In genomic region chr15:76190767-76191538, GRCh38 we compare ENCODE assay signal across 8 cellular contexts.
DNase-seq lines count a peak whose midpoint lies in the region; ATAC-seq and TF ChIP-seq lines count a peak whose summit lies in the region.

No MANE protein-coding gene starts in this region.

- peak; percentile 75 for TF ChIP-seq CTCF in AG10803 (conservative IDR thresholded peaks at IDR 0.05; ENCODE audit: low read length)
- TF ChIP-seq CTCF in lower lobe of right lung (IDR thresholded peaks at IDR 0.05): peak; percentile 80

- DNase-seq in AG10803 (ENCODE audit: low read depth) (peak; percentile 77), NCI-H524 treated with DMSO at 0.1 percent for 48 hours (lab: John Stamatoyannopoulos, UW) (peak; percentile 30), dedifferentiated amniotic fluid mesenchymal stem cell (ENCODE audit: extremely low spot score) (peak; percentile 49), lower lobe of right lung (peak; percentile 84)
- DNase-seq in activated CD4-positive, alpha-beta T cell treated with anti-CD3 and anti-CD28 coated beads, Interleukin-2, amount 50 U/mL, for 24 hours (ENCODE audit: low read depth in 1 of 2, low spot score in 1 of 2): peak; percentile 33 to 59
- peak; percentile 40 to 50 (median 49) for DNase-seq in stimulated activated CD4-positive, alpha-beta T cell treated with anti-CD3 and anti-CD28 coated beads, TNF-alpha, amount 100 ng/mL, for 4 hours (ENCODE audit: low read depth in 3 of 3)

- H3K4me3 ChIP-seq in AG10803 (ENCODE audit: low read length) (peak overlapping the region; percentile 38), lower lobe of right lung (peak overlapping the region; percentile 18)

- peak; percentile 87 for ATAC-seq in GM18909 (IDR thresholded peaks at IDR 0.05; ENCODE audit: poor library complexity, unreplicated experiment)
- peak; percentile 87 for ATAC-seq in HG03175 (IDR thresholded peaks at IDR 0.05; ENCODE audit: unreplicated experiment)
- ATAC-seq in lower lobe of right lung: peak; percentile 90

- intact Hi-C loops in lower lobe of right lung (cut with DNase I): no loop called here

- H3K4me1 ChIP-seq in lower lobe of right lung: peaks cover 16% of the 10 kb centered on the region

- H3K36me3 ChIP-seq in lower lobe of right lung: no peaks in the 10 kb centered on the region

- peaks cover 18% of the 10 kb centered on the region for H3K27me3 ChIP-seq in lower lobe of right lung (ENCODE audit: low read depth)

- H3K9me3 ChIP-seq in lower lobe of right lung: no peaks in the 10 kb centered on the region

- H3K27ac ChIP-seq in lower lobe of right lung: no peak overlapping the region

Comparison
In these comparisons a context has a peak if more than half of its experiments do, and no peak if none do; other contexts are left out.
1. DNase-seq: peak in every context shown above with its lines; median percentile 84 in lower lobe of right lung; 77 in AG10803; 49 in dedifferentiated amniotic fluid mesenchymal stem cell; 49 in stimulated activated CD4-positive, alpha-beta T cell treated with anti-CD3 and anti-CD28 coated beads, TNF-alpha, amount 100 ng/mL, for 4 hours; 46 in activated CD4-positive, alpha-beta T cell treated with anti-CD3 and anti-CD28 coated beads, Interleukin-2, amount 50 U/mL, for 24 hours; 30 in NCI-H524 treated with DMSO at 0.1 percent for 48 hours.